Comparison of ENCODE assay signal across 8 cellular contexts in genomic region chr1:100132566-100133477, GRCh38. TPM values are rescaled to one million over a fixed set of nuclear protein-coding genes. Genes with fewer than 3 reads are reported as not detected.
DNase-seq lines count a peak whose midpoint lies in the region; ATAC-seq and TF ChIP-seq lines count a peak whose summit lies in the region.

SASS6 (minus strand) TSS chr1:100132930; CDS start chr1:100132814, 116 bp downstream.
TRMT13 (plus strand) TSS chr1:100133163; CDS start chr1:100133169, 6 bp downstream.

- ATAC-seq in HG03196 (IDR thresholded peaks at IDR 0.05; ENCODE audit: unreplicated experiment) (peak; percentile 91), activated B cell treated with CpG ODN at 0.5 μM for 24 hours (ENCODE audit: low read depth) (peak; percentile 99)

- TF ChIP-seq POLR2A in GM18951 (IDR thresholded peaks at IDR 0.05; ENCODE audit: extremely low read depth, insufficient read depth, insufficient read length) (peak; percentile 70), spleen (IDR thresholded peaks at IDR 0.05) (peak in 1 of 3 donors; percentile 47)

- peaks cover 35% of the 10 kb centered on the region for H3K4me1 Mint-ChIP-seq in activated B cell treated with CpG ODN at 0.5 μM for 24 hours

- H3K36me3 Mint-ChIP-seq in activated B cell treated with CpG ODN at 0.5 μM for 24 hours (ENCODE audit: low read depth): peaks cover 26% of the 10 kb centered on the region

- H3K9me3 ChIP-seq in spleen: no peaks in the 10 kb centered on the region

- in situ Hi-C loops in GM18951 (cut with MboI; ENCODE audit: low sequenced_read_pairs, unreplicated experiment): no loop called here

- no peaks in the 10 kb centered on the region for H3K27me3 Mint-ChIP-seq in activated B cell treated with CpG ODN at 0.5 μM for 24 hours

- peak within 1 kb of the TSS; percentile 99 for H3K4me3 Mint-ChIP-seq in activated B cell treated with CpG ODN at 0.5 μM for 24 hours

- CTCF ChIA-PET in activated B cell treated with CpG ODN at 0.5 μM for 24 hours (lab: Charles Lee): interaction anchor here (1.5 kb wide), 1 partner anchor 328 kb away, joined by 4 read pairs; no protein-coding TSS in a partner anchor

- WGBS in spleen, 5 donors: 0 to 1% (median 0%) methylated on average over 52 to 57 of the region's 57 CpGs

- POLR2A ChIA-PET in activated B cell treated with CpG ODN at 0.5 μM for 24 hours (lab: Charles Lee): interaction anchor here (0.5 to 1.8 kb wide), 11 partner anchors 27 to 282 kb away, joined by 3 to 16 read pairs (median 6); partner anchors contain the start of genes AGL, CDC14A, DBT and RTCA

- intact Hi-C loops in activated B cell treated with CpG ODN at 0.5 μM for 24 hours (cut with micrococcal nuclease) (loop anchor here (1.0 to 2.0 kb wide), 12 partner anchors 20 to 1104 kb away; partner anchors contain the start of genes AGL, DBT, RTCA and S1PR1), spleen (cut with DNase I; ENCODE audit: low total_unique reads) (loop anchor here (10.0 kb wide), 2 partner anchors 142 to 222 kb away; partner anchors contain the start of gene CDC14A)

- no peaks in the 10 kb centered on the region for H3K27me3 ChIP-seq in spleen (replicated peaks in 1 of 7)

- H3K36me3 ChIP-seq in spleen: peaks cover 0 to 15% (median 12%) of the 10 kb centered on the region in 6 donors

- H3K4me1 ChIP-seq in spleen: peaks cover 18 to 62% (median 41%) of the 10 kb centered on the region in 6 donors

- TF ChIP-seq CTCF in activated B cell treated with CpG ODN at 0.5 μM for 24 hours (IDR thresholded peaks at IDR 0.05) (no peak), spleen (IDR thresholded peaks at IDR 0.05 in 8 of 11, conservative IDR thresholded peaks at IDR 0.05 in 3 of 11) (peak in 7 of 11 experiments; percentile 8 to 57 (median 27))

- H3K27ac Mint-ChIP-seq in activated B cell treated with CpG ODN at 0.5 μM for 24 hours: peak within 1 kb of the TSS; percentile 94

- H3K4me3 ChIP-seq in spleen: peak within 1 kb of the TSS; percentile 77 to 94 (median 82)

- peak; percentile 97 for DNase-seq in AG08395 (ENCODE audit: low spot score)
- DNase-seq in NCI-H345 (lab: John Stamatoyannopoulos, UW): peak; percentile 97
- DNase-seq in activated B cell treated with CpG ODN at 0.5 μM for 24 hours: peak; percentile 81
- peak; percentile 42 to 98 (median 94) for DNase-seq in caudate nucleus (lab: John Stamatoyannopoulos, UW)
- DNase-seq in inferior parietal cortex (ENCODE audit: extremely low spot score): peak; percentile 99
- peak; percentile 98 for DNase-seq in spleen

- no peaks in the 10 kb centered on the region for H3K9me3 Mint-ChIP-seq in activated B cell treated with CpG ODN at 0.5 μM for 24 hours

- H3K27ac ChIP-seq in caudate nucleus (ENCODE audit: low read depth, low read length): peak within 1 kb of the TSS; percentile 68
- peak within 1 kb of the TSS; percentile 65 to 89 (median 80) for H3K27ac ChIP-seq in spleen

RNA-seq across cellular contexts. Expression of gene SASS6, which starts in this region (rescaled TPM):
- total RNA-seq in activated B cell treated with CpG ODN at 0.5 μM for 24 hours (5.5 and 5.9 TPM in 2 replicates), spleen (1 to 10 TPM; 3.7 to 9.2 (median 4.6) TPM)
- polyA plus RNA-seq in spleen: 1 to 10 TPM; 2.7 to 3.1 (median 2.8) TPM

RNA-seq across cellular contexts. Expression of gene TRMT13, which starts in this region (rescaled TPM):
- total RNA-seq in activated B cell treated with CpG ODN at 0.5 μM for 24 hours (27.2 and 31.4 TPM in 2 replicates), spleen (10 to 100 TPM; 20.9 to 37.6 (median 27.9) TPM)
- polyA plus RNA-seq in spleen: 10 to 100 TPM; 14.0 to 15.0 (median 14.3) TPM

Comparison
In these comparisons a context has a peak if more than half of its experiments do, and no peak if none do; other contexts are left out.
1. Peak in every context shown above with its lines: DNase-seq, ATAC-seq, H3K4me3 ChIP-seq and H3K27ac ChIP-seq.